8 cellular contexts compared by ENCODE assay signal in genomic region chr14:58200480-58200841, GRCh38. TPM values are rescaled to one million over a fixed set of nuclear protein-coding genes. Genes with fewer than 3 reads are reported as not detected.
DNase-seq lines count a peak whose midpoint lies in the region; ATAC-seq and FAIRE-seq lines count a peak whose summit lies in the region.

No MANE protein-coding gene starts in this region.

- no peaks in the 10 kb centered on the region for H3K9me3 ChIP-seq in iPS-15b (ENCODE audit: control insufficient read depth, insufficient read depth, low read length)

- intact Hi-C loops in activated T-helper 2 cell treated with anti-CD3 and anti-CD28 coated beads, Interferon-gamma antibody, Interleukin-2, Interleukin-4, amounts not matched to agents 10 μg/mL and 5 μg/mL and 100 μg/mL, durations not matched to agents 14 hours and 24 hours and 36 hours (cut with micrococcal nuclease): loop anchor here (1.0 kb wide), 1 partner anchor 44 kb away; the partner anchor contains the start of gene PSMA3

- peaks cover 16% of the 10 kb centered on the region for H3K4me1 Mint-ChIP-seq in activated T-helper 2 cell treated with anti-CD3 and anti-CD28 coated beads, Interferon-gamma antibody, Interleukin-2, Interleukin-4, amounts not matched to agents 10 μg/mL and 5 μg/mL and 100 μg/mL, durations not matched to agents 14 hours and 24 hours and 36 hours (ENCODE audit: low read depth)
- H3K4me1 Mint-ChIP-seq in stimulated activated naive CD8-positive, alpha-beta T cell treated with anti-CD3 and anti-CD28 coated beads, Interleukin-15, amount 100 ng/mL, for 72 hours: peaks cover 42% of the 10 kb centered on the region

- H3K27me3 ChIP-seq in iPS-15b (ENCODE audit: control insufficient read depth, insufficient read depth, low read length): no peaks in the 10 kb centered on the region

- H3K27me3 Mint-ChIP-seq in activated T-helper 2 cell treated with anti-CD3 and anti-CD28 coated beads, Interferon-gamma antibody, Interleukin-2, Interleukin-4, amounts not matched to agents 10 μg/mL and 5 μg/mL and 100 μg/mL, durations not matched to agents 14 hours and 24 hours and 36 hours (ENCODE audit: low read depth): peaks cover 8% of the 10 kb centered on the region
- no peaks in the 10 kb centered on the region for H3K27me3 Mint-ChIP-seq in stimulated activated naive CD8-positive, alpha-beta T cell treated with anti-CD3 and anti-CD28 coated beads, Interleukin-15, amount 100 ng/mL, for 72 hours

- peak overlapping the region; percentile 95 for H3K4me3 ChIP-seq in iPS-15b (ENCODE audit: low read depth, low read length)

- H3K27ac Mint-ChIP-seq in activated T-helper 2 cell treated with anti-CD3 and anti-CD28 coated beads, Interferon-gamma antibody, Interleukin-2, Interleukin-4, amounts not matched to agents 10 μg/mL and 5 μg/mL and 100 μg/mL, durations not matched to agents 14 hours and 24 hours and 36 hours: peak overlapping the region; percentile 79
- H3K27ac Mint-ChIP-seq in stimulated activated naive CD8-positive, alpha-beta T cell treated with anti-CD3 and anti-CD28 coated beads, Interleukin-15, amount 100 ng/mL, for 72 hours: peak overlapping the region; percentile 96 to 99

- H3K4me1 ChIP-seq in iPS-15b (ENCODE audit: control insufficient read depth, insufficient read depth, low read length): no peaks in the 10 kb centered on the region

- peak; percentile 27 for ATAC-seq in HG02943 (IDR thresholded peaks at IDR 0.05; ENCODE audit: low read depth, unreplicated experiment)
- ATAC-seq in stimulated activated naive CD8-positive, alpha-beta T cell treated with anti-CD3 and anti-CD28 coated beads, Interleukin-15, amount 100 ng/mL, for 72 hours: peak; percentile 18

- H3K36me3 Mint-ChIP-seq in activated T-helper 2 cell treated with anti-CD3 and anti-CD28 coated beads, Interferon-gamma antibody, Interleukin-2, Interleukin-4, amounts not matched to agents 10 μg/mL and 5 μg/mL and 100 μg/mL, durations not matched to agents 14 hours and 24 hours and 36 hours (ENCODE audit: low read depth): peaks cover 11% of the 10 kb centered on the region

- peak overlapping the region; percentile 83 for H3K9ac ChIP-seq in iPS-15b (ENCODE audit: low read depth, low read length)

- H3K4me3 Mint-ChIP-seq in activated T-helper 2 cell treated with anti-CD3 and anti-CD28 coated beads, Interferon-gamma antibody, Interleukin-2, Interleukin-4, amounts not matched to agents 10 μg/mL and 5 μg/mL and 100 μg/mL, durations not matched to agents 14 hours and 24 hours and 36 hours (ENCODE audit: low read depth): peak overlapping the region; percentile 92
- H3K4me3 Mint-ChIP-seq in stimulated activated naive CD8-positive, alpha-beta T cell treated with anti-CD3 and anti-CD28 coated beads, Interleukin-15, amount 100 ng/mL, for 72 hours: peak overlapping the region; percentile 95 to 97

- DNase-seq in GM19239 (ENCODE audit: insufficient read length, low spot score) (no peak), dedifferentiated amniotic fluid mesenchymal stem cell (ENCODE audit: extremely low spot score) (no peak), NCI-H526 treated with DMSO at 0.1 percent for 48 hours (lab: John Stamatoyannopoulos, UW) (no peak), LoVo (ENCODE audit: low spot score) (no peak)
- no peak for DNase-seq in activated T-helper 2 cell treated with anti-CD3 and anti-CD28 coated beads, Interferon-gamma antibody, Interleukin-2, Interleukin-4, amounts not matched to agents 10 μg/mL and 5 μg/mL and 100 μg/mL, durations not matched to agents 14 hours and 24 hours and 36 hours (ENCODE audit: low spot score)
- DNase-seq in stimulated activated naive CD8-positive, alpha-beta T cell treated with anti-CD3 and anti-CD28 coated beads, Interleukin-15, amount 100 ng/mL, for 72 hours: no peak

- FAIRE-seq in GM19239 (lab: Jason Lieb, UNC): peak; percentile 39

- no peaks in the 10 kb centered on the region for H3K9me3 Mint-ChIP-seq in activated T-helper 2 cell treated with anti-CD3 and anti-CD28 coated beads, Interferon-gamma antibody, Interleukin-2, Interleukin-4, amounts not matched to agents 10 μg/mL and 5 μg/mL and 100 μg/mL, durations not matched to agents 14 hours and 24 hours and 36 hours
- no peaks in the 10 kb centered on the region for H3K9me3 Mint-ChIP-seq in stimulated activated naive CD8-positive, alpha-beta T cell treated with anti-CD3 and anti-CD28 coated beads, Interleukin-15, amount 100 ng/mL, for 72 hours

- H3K36me3 ChIP-seq in iPS-15b (ENCODE audit: control insufficient read depth, insufficient read depth, low read length): no peaks in the 10 kb centered on the region

RNA-seq across cellular contexts. Expression of gene ACTR10, which starts 0.5 kb away (rescaled TPM):
- total RNA-seq in activated T-helper 2 cell treated with anti-CD3 and anti-CD28 coated beads, Interferon-gamma antibody, Interleukin-2, Interleukin-4, amounts not matched to agents 10 μg/mL and 5 μg/mL and 100 μg/mL, durations not matched to agents 14 hours and 24 hours and 36 hours: 38.2 and 39.8 TPM in 2 replicates

RNA-seq across cellular contexts. Expression of gene PSMA3, which starts 44.2 kb away (rescaled TPM):
- total RNA-seq in activated T-helper 2 cell treated with anti-CD3 and anti-CD28 coated beads, Interferon-gamma antibody, Interleukin-2, Interleukin-4, amounts not matched to agents 10 μg/mL and 5 μg/mL and 100 μg/mL, durations not matched to agents 14 hours and 24 hours and 36 hours: 407 and 425 TPM in 2 replicates

RNA-seq across cellular contexts. Expression of gene ARMH4, which starts 48.4 kb away (rescaled TPM):
- 0.18 and 0.34 TPM in 2 replicates for total RNA-seq in activated T-helper 2 cell treated with anti-CD3 and anti-CD28 coated beads, Interferon-gamma antibody, Interleukin-2, Interleukin-4, amounts not matched to agents 10 μg/mL and 5 μg/mL and 100 μg/mL, durations not matched to agents 14 hours and 24 hours and 36 hours
